Comparison of ENCODE assay signal across 15 cellular contexts in the genomic region with DNA sequence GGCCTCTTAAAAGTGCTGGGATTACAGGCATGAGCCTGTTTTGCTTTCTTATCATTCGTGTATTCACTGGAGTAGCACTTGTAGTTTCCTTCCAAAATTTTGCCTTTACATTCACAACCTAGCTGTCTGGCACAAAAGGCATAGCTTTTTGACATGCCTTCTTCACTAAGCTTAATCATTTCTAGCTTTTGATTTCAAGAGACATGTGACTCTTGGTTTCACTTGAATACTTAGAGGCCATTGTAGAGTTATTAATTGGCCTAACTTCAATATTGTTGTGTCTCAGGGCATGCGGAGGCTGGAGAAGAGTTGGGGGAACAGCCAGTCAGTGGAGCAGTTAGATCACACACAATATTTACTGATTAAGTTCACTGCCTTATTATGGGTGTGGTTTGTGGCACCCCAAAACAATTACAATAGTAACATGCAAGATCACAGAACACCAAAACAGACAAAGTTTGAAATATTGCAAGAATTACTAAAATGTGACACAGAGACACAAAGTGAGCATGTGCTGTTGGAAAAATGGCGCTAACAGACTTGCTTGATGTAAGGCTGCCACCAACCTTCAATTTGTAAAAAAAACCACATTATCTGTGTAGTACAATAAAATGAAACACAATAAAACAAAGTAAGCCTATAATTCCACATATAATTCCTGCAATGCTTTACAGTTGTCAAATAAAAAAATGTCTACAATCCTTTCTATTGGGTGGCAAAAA. TPM values are rescaled to one million over a fixed set of nuclear protein-coding genes. Genes with fewer than 3 reads are reported as not detected.
DNase-seq lines count a peak whose midpoint lies in the region; ATAC-seq and TF ChIP-seq lines count a peak whose summit lies in the region.
"Had no signal": no experiment of that assay in that cellular context is flagged by ENCODE, and none has a peak within 500 bp of the region (broad histone marks: within the 10 kb centered on the region; RNA-seq: fewer than 3 reads in every experiment).

No MANE protein-coding gene starts in this region.

- WGBS in hepatocyte (ENCODE audit: low lambda C conversion rate, missing lambda C conversion rate) = 92% methylated on average over 3 of the region's 3 CpGs

- no peaks in the 10 kb centered on the region for H3K27me3 Mint-ChIP-seq in activated T-helper 17 cell treated with anti-CD3 and anti-CD28 coated beads, Interleukin-2, amount 50 U/mL, for 72 hours

- H3K4me3 Mint-ChIP-seq in activated T-helper 17 cell treated with anti-CD3 and anti-CD28 coated beads, Interleukin-2, amount 50 U/mL, for 72 hours = no peak overlapping the region

- H3K79me2 ChIP-seq in hepatocyte = peaks cover 100% of the 10 kb centered on the region

- H3K4me1 ChIP-seq in hepatocyte (ENCODE audit: insufficient read depth) = no peaks in the 10 kb centered on the region

- no peak overlapping the region for H2AFZ ChIP-seq in hepatocyte

- no peak overlapping the region for H3K27ac ChIP-seq in hepatocyte
- H3K27ac ChIP-seq: skin epidermis had no signal

- no peaks in the 10 kb centered on the region for H3K36me3 ChIP-seq in hepatocyte (replicated peaks; ENCODE audit: insufficient read depth, low read depth)

- TF ChIP-seq CTCF in GM12865 (IDR thresholded peaks at IDR 0.05; ENCODE audit: insufficient read depth, low read depth, low read length, missing control alignments) (no peak), hepatocyte (IDR thresholded peaks at IDR 0.05; ENCODE audit: poor library complexity) (no peak), GM10266 (IDR thresholded peaks at IDR 0.05; ENCODE audit: control insufficient read depth, insufficient read depth, low read depth, missing control alignments) (no peak)

- peak; percentile 57 for ATAC-seq in GM19438 (IDR thresholded peaks at IDR 0.05; ENCODE audit: low read depth, unreplicated experiment)
- ATAC-seq in HG02938 (IDR thresholded peaks at IDR 0.05; ENCODE audit: unreplicated experiment) = peak; percentile 65
- ATAC-seq in activated T-helper 17 cell treated with anti-CD3 and anti-CD28 coated beads, Interleukin-2, amount 50 U/mL, for 72 hours (replicated peaks) = peak; percentile 63
- ATAC-seq: esophagus mucosa, PC-3 had no signal

- H3K9me3 ChIP-seq in hepatocyte (ENCODE audit: low read depth) = no peaks in the 10 kb centered on the region

- peak; percentile 39 for DNase-seq in GM12865 (ENCODE audit: low read depth)
- DNase-seq in stimulated activated CD4-positive, alpha-beta T cell treated with anti-CD3 and anti-CD28 coated beads, Interleukin-1b, Interleukin-23, amount 100 ng/mL, for 48 hours = no peak
- DNase-seq in hepatocyte (ENCODE audit: low spot score) = no peak
- DNase-seq in GM10266 (ENCODE audit: extremely low spot score) = no peak
- no peak for DNase-seq in NCI-H2196 treated with DMSO at 0.1 percent for 48 hours (lab: John Stamatoyannopoulos, UW; ENCODE audit: unreplicated experiment)
- DNase-seq: caudate nucleus, GDM1, GOT3, NCI-H1930, PC-3 had no signal

- no peak overlapping the region for H3K4me2 ChIP-seq in hepatocyte

- peaks cover 19% of the 10 kb centered on the region for H3K4me1 Mint-ChIP-seq in activated T-helper 17 cell treated with anti-CD3 and anti-CD28 coated beads, Interleukin-2, amount 50 U/mL, for 72 hours

- no peak overlapping the region for H3K27ac Mint-ChIP-seq in activated T-helper 17 cell treated with anti-CD3 and anti-CD28 coated beads, Interleukin-2, amount 50 U/mL, for 72 hours

- peaks cover 6% of the 10 kb centered on the region for H3K36me3 Mint-ChIP-seq in activated T-helper 17 cell treated with anti-CD3 and anti-CD28 coated beads, Interleukin-2, amount 50 U/mL, for 72 hours (ENCODE audit: low read depth)

- H3K27me3 ChIP-seq in hepatocyte = no peaks in the 10 kb centered on the region

- no peaks in the 10 kb centered on the region for H3K9me2 ChIP-seq in hepatocyte (replicated peaks; ENCODE audit: insufficient read depth)

- no peaks in the 10 kb centered on the region for H3K9me3 Mint-ChIP-seq in activated T-helper 17 cell treated with anti-CD3 and anti-CD28 coated beads, Interleukin-2, amount 50 U/mL, for 72 hours

- H4K20me1 ChIP-seq in hepatocyte (ENCODE audit: insufficient read depth, poor library complexity, severe bottlenecking) = peaks cover 11% of the 10 kb centered on the region

- no peak overlapping the region for H3K4me3 ChIP-seq in GM12865 (ENCODE audit: low read depth, low read length)
- no peak overlapping the region for H3K4me3 ChIP-seq in hepatocyte
- H3K4me3 ChIP-seq: skin epidermis had no signal

RNA-seq across cellular contexts. Expression of gene BRAF, which starts 43.1 kb away (rescaled TPM):
- 10 to 100 TPM; 27.6 to 35.1 TPM for total RNA-seq in activated T-helper 17 cell treated with anti-CD3 and anti-CD28 coated beads, Interleukin-2, amount 50 U/mL, for 72 hours
- total RNA-seq in hepatocyte = 38.5 and 42.0 TPM in 2 replicates
- polyA plus RNA-seq in hepatocyte = 14.0 and 16.4 TPM in 2 replicates
